Comparison of ENCODE assay signal across 23 cellular contexts in genomic region chr2:131590366-131590765, GRCh38.
"Had no signal": no experiment of that assay in that cellular context is flagged by ENCODE, and none has a peak within 500 bp of the region (broad histone marks: within the 10 kb centered on the region; RNA-seq: fewer than 3 reads in every experiment).

No MANE protein-coding gene starts in this region.

- H3K27me3 ChIP-seq: colonic mucosa, foreskin keratinocyte, gastrocnemius medialis had no signal

- DNase-seq: colonic mucosa; cortex of kidney; dermis blood vessel endothelial cell; dorsolateral prefrontal cortex; effector CD4-positive, alpha-beta T cell; effector CD8-positive, alpha-beta T cell; effector memory CD4-positive, alpha-beta T cell; effector memory CD8-positive, alpha-beta T cell; erythroblast; esophagus squamous epithelium; foreskin fibroblast; foreskin keratinocyte; foreskin melanocyte; gastrocnemius medialis; glutamatergic neuron; head of caudate nucleus; heart right ventricle had no signal

- H3K4me3 Mint-ChIP-seq: dendritic cell treated with granulocyte-macrophage colony-stimulating factor and Interleukin-4, amounts not matched to agents 40 ng/mL and 50 ng/mL, for 4 days; effector memory CD8-positive, alpha-beta T cell had no signal

- H3K9me3 ChIP-seq: colonic mucosa, esophagus muscularis mucosa, esophagus squamous epithelium, gastrocnemius medialis, gastroesophageal sphincter, heart left ventricle, heart right ventricle had no signal

- H3K4me1 ChIP-seq: colonic mucosa, esophagus muscularis mucosa, esophagus squamous epithelium, foreskin keratinocyte, gastrocnemius medialis, gastroesophageal sphincter, heart left ventricle, heart right ventricle had no signal

- H3K9me3 Mint-ChIP-seq: dendritic cell treated with granulocyte-macrophage colony-stimulating factor and Interleukin-4, amounts not matched to agents 40 ng/mL and 50 ng/mL, for 4 days; effector memory CD8-positive, alpha-beta T cell had no signal

- H3K4me3 ChIP-seq: colonic mucosa, coronary artery, dorsolateral prefrontal cortex, esophagus muscularis mucosa, esophagus squamous epithelium, gastrocnemius medialis, gastroesophageal sphincter, heart left ventricle, heart right ventricle had no signal

- H3K27ac ChIP-seq: colonic mucosa, coronary artery, dorsolateral prefrontal cortex, epithelial cell of prostate, esophagus muscularis mucosa, esophagus squamous epithelium, foreskin keratinocyte, gastrocnemius medialis, gastroesophageal sphincter, heart left ventricle, heart right ventricle had no signal

- H3K36me3 ChIP-seq: colonic mucosa, esophagus muscularis mucosa, esophagus squamous epithelium, gastrocnemius medialis, gastroesophageal sphincter, heart left ventricle, heart right ventricle had no signal

- H3K27ac Mint-ChIP-seq: dendritic cell treated with granulocyte-macrophage colony-stimulating factor and Interleukin-4, amounts not matched to agents 40 ng/mL and 50 ng/mL, for 4 days; effector memory CD8-positive, alpha-beta T cell had no signal
